In the genomic region with DNA sequence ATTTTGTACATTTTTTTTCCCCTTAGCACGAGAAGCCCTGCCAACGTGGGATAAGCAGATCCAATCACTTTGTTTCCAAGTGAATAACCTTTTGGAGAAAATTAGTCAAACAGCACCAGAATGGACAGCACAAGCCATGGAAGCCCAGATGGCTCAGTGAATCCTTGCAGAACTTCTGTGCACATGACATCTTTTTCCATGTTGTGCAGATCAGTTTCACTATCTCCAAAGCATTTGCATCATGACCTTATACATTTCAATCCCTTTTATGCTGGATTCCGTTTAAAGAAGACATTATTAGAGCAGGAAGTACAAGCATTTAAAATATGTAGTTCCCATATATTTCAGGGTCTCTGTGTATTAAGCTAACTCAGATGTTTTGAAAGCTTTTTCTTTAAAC, we compare ENCODE assay signal across 1 cellular context.
TF ChIP-seq lines count a peak whose summit lies in the region.

No MANE protein-coding gene starts in this region.

TF ChIP-seq in GM23338, 12 proteins besides CTCF, POLR2A, EP300 and RAD21 (continued from another document):
- TF ChIP-seq, protein P1, sequence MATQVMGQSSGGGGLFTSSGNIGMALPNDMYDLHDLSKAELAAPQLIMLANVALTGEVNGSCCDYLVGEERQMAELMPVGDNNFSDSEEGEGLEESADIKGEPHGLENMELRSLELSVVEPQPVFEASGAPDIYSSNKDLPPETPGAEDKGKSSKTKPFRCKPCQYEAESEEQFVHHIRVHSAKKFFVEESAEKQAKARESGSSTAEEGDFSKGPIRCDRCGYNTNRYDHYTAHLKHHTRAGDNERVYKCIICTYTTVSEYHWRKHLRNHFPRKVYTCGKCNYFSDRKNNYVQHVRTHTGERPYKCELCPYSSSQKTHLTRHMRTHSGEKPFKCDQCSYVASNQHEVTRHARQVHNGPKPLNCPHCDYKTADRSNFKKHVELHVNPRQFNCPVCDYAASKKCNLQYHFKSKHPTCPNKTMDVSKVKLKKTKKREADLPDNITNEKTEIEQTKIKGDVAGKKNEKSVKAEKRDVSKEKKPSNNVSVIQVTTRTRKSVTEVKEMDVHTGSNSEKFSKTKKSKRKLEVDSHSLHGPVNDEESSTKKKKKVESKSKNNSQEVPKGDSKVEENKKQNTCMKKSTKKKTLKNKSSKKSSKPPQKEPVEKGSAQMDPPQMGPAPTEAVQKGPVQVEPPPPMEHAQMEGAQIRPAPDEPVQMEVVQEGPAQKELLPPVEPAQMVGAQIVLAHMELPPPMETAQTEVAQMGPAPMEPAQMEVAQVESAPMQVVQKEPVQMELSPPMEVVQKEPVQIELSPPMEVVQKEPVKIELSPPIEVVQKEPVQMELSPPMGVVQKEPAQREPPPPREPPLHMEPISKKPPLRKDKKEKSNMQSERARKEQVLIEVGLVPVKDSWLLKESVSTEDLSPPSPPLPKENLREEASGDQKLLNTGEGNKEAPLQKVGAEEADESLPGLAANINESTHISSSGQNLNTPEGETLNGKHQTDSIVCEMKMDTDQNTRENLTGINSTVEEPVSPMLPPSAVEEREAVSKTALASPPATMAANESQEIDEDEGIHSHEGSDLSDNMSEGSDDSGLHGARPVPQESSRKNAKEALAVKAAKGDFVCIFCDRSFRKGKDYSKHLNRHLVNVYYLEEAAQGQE (IDR thresholded peaks at IDR 0.05; ENCODE audit: unreplicated experiment), result no peak
- TF ChIP-seq ZNF114 (CRISPR knock-in tag; IDR thresholded peaks at IDR 0.05) (no peak), ZNF462 (CRISPR knock-in tag; IDR thresholded peaks at IDR 0.05) (no peak), JUNB (IDR thresholded peaks at IDR 0.05; ENCODE audit: unreplicated experiment) (no peak), CREB1 (CRISPR knock-in tag; IDR thresholded peaks at IDR 0.05; ENCODE audit: low read depth) (no peak), EZH2 (IDR thresholded peaks at IDR 0.05; ENCODE audit: low read depth, unreplicated experiment) (no peak), POLR2AphosphoS5 (IDR thresholded peaks at IDR 0.05; ENCODE audit: low read depth) (no peak), ZNF331 (CRISPR knock-in tag; IDR thresholded peaks at IDR 0.05; ENCODE audit: low read depth) (no peak), ETS1 (IDR thresholded peaks at IDR 0.05) (no peak), EZH2phosphoT487 (IDR thresholded peaks at IDR 0.05; ENCODE audit: unreplicated experiment) (no peak)
